16 cellular contexts compared by ENCODE assay signal in the genomic region with DNA sequence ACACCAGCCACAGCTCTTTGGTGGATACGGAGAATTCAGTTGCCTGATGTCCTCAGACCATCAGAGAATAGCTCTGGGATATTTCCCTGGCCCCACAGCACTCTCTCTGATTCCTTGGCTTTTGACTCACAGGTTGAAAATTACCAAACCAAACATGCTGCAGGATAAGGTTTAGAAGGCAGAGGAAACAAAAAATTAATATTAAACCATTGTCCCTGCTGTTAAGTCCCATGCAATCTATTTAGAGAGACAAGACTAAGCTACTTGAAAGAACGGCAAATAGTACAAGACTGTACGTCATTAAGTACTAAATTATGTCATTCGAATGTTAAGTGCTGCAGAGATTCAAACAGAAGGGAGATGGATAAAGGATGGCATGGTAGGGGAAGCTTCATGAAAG.
DNase-seq lines count a peak whose midpoint lies in the region; ATAC-seq and TF ChIP-seq lines count a peak whose summit lies in the region.
"Had no signal": no experiment of that assay in that cellular context is flagged by ENCODE, and none has a peak within 500 bp of the region (broad histone marks: within the 10 kb centered on the region; RNA-seq: fewer than 3 reads in every experiment).

No MANE protein-coding gene starts in this region.

- BruUV-seq in IMR-90 (replicated peaks; lab: Mats Ljungman, UMichigan), result no TSS peak

- H3K18ac ChIP-seq in IMR-90 (ENCODE audit: low read depth, low read length), result no peak overlapping the region

- H3K9me3 ChIP-seq in IMR-90 (ENCODE audit: control insufficient read depth, insufficient read depth, low read length) (no peaks in the 10 kb centered on the region), HAP-1 (no peaks in the 10 kb centered on the region), colonic mucosa (no peaks in the 10 kb centered on the region)
- H3K9me3 ChIP-seq: A549; BLaER1 treated with 17β-estradiol and CSF1 and Interleukin-3, amounts not matched to agents 10 nM and 100 nM had no signal

- in situ Hi-C loops in IMR-90 (cut with MboI; ENCODE audit: low sequenced_read_pairs), result no loop called here
- in situ Hi-C loops in HAP-1 (cut with MboI; ENCODE audit: low sequenced_read_pairs), result no loop called here

- H2AFZ ChIP-seq in IMR-90 (replicated peaks; ENCODE audit: low read length, poor library complexity), result no peak overlapping the region

- no peak overlapping the region for H3K9ac ChIP-seq in IMR-90 (ENCODE audit: low read depth, low read length)
- no peak overlapping the region for H3K9ac ChIP-seq in colonic mucosa (ENCODE audit: low read depth in 2 of 2, low read length in 2 of 2)
- H3K9ac ChIP-seq: BLaER1 treated with 17β-estradiol and CSF1 and Interleukin-3, amounts not matched to agents 10 nM and 100 nM had no signal

- no peaks in the 10 kb centered on the region for H3K79me1 ChIP-seq in IMR-90 (ENCODE audit: low read depth in 1 of 2, low read length in 2 of 2)

- no peak overlapping the region for H2AK9ac ChIP-seq in IMR-90 (replicated peaks; ENCODE audit: low read depth, low read length, poor library complexity)

- H2BK5ac ChIP-seq in IMR-90 (ENCODE audit: low read depth, low read length, poor library complexity, severe bottlenecking), result no peak overlapping the region

- no peak for TF ChIP-seq POLR2A in IMR-90 (IDR thresholded peaks at IDR 0.05; ENCODE audit: low read depth, low read length)

- H3K56ac ChIP-seq in IMR-90 (ENCODE audit: extremely low read depth, insufficient read depth, low read length), result no peak overlapping the region

- 83% methylated on average over 3 of the region's 4 CpGs; no CpG with 5 or more reads in 1 of the 2 experiments for WGBS in IMR-90 (ENCODE audit: extremely low coverage in 2 of 2, insufficient read length in 1 of 2), 2 experiments

- no peak overlapping the region for H4K5ac ChIP-seq in IMR-90 (ENCODE audit: low read depth, low read length)

- no peak for DNase-seq in IMR-90
- DNase-seq in kidney tubule cell (ENCODE audit: low spot score), result peak; percentile 56
- DNase-seq in renal cortical epithelial cell (ENCODE audit: low read depth), result peak; percentile 35
- DNase-seq in HAP-1 (ENCODE audit: low spot score in 2 of 2), result no peak
- no peak for DNase-seq in colonic mucosa
- DNase-seq: AML-193; Caco-2; Calu3; CD4-positive, alpha-beta T cell; CD8-positive, alpha-beta T cell; DMS79 treated with DMSO at 0.1 percent for 48 hours; GF-D8 had no signal

- TF ChIP-seq RAD21 in IMR-90 (IDR thresholded peaks at IDR 0.05; ENCODE audit: low read length), result no peak

- 0 out of 2 replicates have a peak overlapping the region, but pooled peaks have one; percentile 16 for H3K14ac ChIP-seq in IMR-90 (replicated peaks; ENCODE audit: low read depth, low read length)

- H3K4me3 ChIP-seq in IMR-90 (ENCODE audit: insufficient read depth, low read depth, low read length), result no peak overlapping the region
- H3K4me3 ChIP-seq in HAP-1, result no peak overlapping the region
- H3K4me3 ChIP-seq in colonic mucosa, result no peak overlapping the region
- H3K4me3 ChIP-seq: A549; BLaER1 treated with 17β-estradiol and CSF1 and Interleukin-3, amounts not matched to agents 10 nM and 100 nM had no signal

- no peak overlapping the region for H3K23ac ChIP-seq in IMR-90 (ENCODE audit: low read depth, low read length)

- H3K36me3 ChIP-seq in IMR-90 (ENCODE audit: control insufficient read depth, insufficient read depth, low read length), result no peaks in the 10 kb centered on the region
- H3K36me3 ChIP-seq in HAP-1 (replicated peaks), result no peaks in the 10 kb centered on the region
- H3K36me3 ChIP-seq in colonic mucosa, result no peaks in the 10 kb centered on the region
- H3K36me3 ChIP-seq: BLaER1 treated with 17β-estradiol and CSF1 and Interleukin-3, amounts not matched to agents 10 nM and 100 nM had no signal

- no peak overlapping the region for H2BK15ac ChIP-seq in IMR-90 (ENCODE audit: low read depth, low read length)

- H3K9me1 ChIP-seq in IMR-90 (ENCODE audit: insufficient read depth, low read length), result no peaks in the 10 kb centered on the region

- H2AK5ac ChIP-seq in IMR-90 (ENCODE audit: low read depth, low read length), result no peak overlapping the region

- H4K20me1 ChIP-seq in IMR-90 (ENCODE audit: insufficient read depth, low read length), result no peaks in the 10 kb centered on the region
- H4K20me1 ChIP-seq: BLaER1 treated with 17β-estradiol and CSF1 and Interleukin-3, amounts not matched to agents 10 nM and 100 nM had no signal

- dilution Hi-C loops in IMR-90 (cut with HindIII; ENCODE audit: low sequenced_read_pairs, unreplicated experiment), result no loop called here

- POLR2A ChIA-PET in IMR-90 (lab: Charles Lee; ENCODE audit: unreplicated experiment), result interaction anchor here (0.6 kb wide), 1 partner anchor 205 kb away, joined by 3 read pairs; no protein-coding TSS in a partner anchor

- no peak overlapping the region for H2BK20ac ChIP-seq in IMR-90 (ENCODE audit: low read depth, low read length)

- no peak overlapping the region for H3K27ac ChIP-seq in IMR-90 (ENCODE audit: insufficient read depth, low read length)
- H3K27ac ChIP-seq in colonic mucosa, result no peak overlapping the region
- H3K27ac ChIP-seq: 22Rv1; A549; BLaER1 treated with 17β-estradiol and CSF1 and Interleukin-3, amounts not matched to agents 10 nM and 100 nM; C4-2B had no signal

- CTCF ChIA-PET in IMR-90 (lab: Yijun Ruan, JAX), result interaction anchor here (0.5 to 2.4 kb wide), 3 partner anchors 8 to 1062 kb away, joined by 4 to 10 read pairs (median 5); no protein-coding TSS in a partner anchor

- intact Hi-C loops in IMR-90 (cut with micrococcal nuclease) (no loop called here), colonic mucosa (cut with DNase I) (loop anchor here (10.0 kb wide), 1 partner anchor 173 kb away; no protein-coding TSS in a partner anchor)

- no peak overlapping the region for H3K4me2 ChIP-seq in IMR-90 (ENCODE audit: low read depth, low read length)
- H3K4me2 ChIP-seq: A549; BLaER1 treated with 17β-estradiol and CSF1 and Interleukin-3, amounts not matched to agents 10 nM and 100 nM had no signal

- H3K27me3 ChIP-seq in IMR-90 (ENCODE audit: control insufficient read depth, insufficient read depth, low read length) (no peaks in the 10 kb centered on the region), HAP-1 (ENCODE audit: low read depth) (peaks cover 3% of the 10 kb centered on the region; the same call in 1 of the 2 replicates), colonic mucosa (no peaks in the 10 kb centered on the region)
- H3K27me3 ChIP-seq: BLaER1 treated with 17β-estradiol and CSF1 and Interleukin-3, amounts not matched to agents 10 nM and 100 nM had no signal

- ATAC-seq in IMR-90 (ENCODE audit: low read depth), result no peak
- ATAC-seq: A549; CD8-positive, alpha-beta T cell had no signal

- TF ChIP-seq CTCF in IMR-90 (conservative IDR thresholded peaks at IDR 0.05; ENCODE audit: low read depth, low read length), result no peak
- no peak for TF ChIP-seq CTCF in colonic mucosa (IDR thresholded peaks at IDR 0.05)

- H2BK120ac ChIP-seq in IMR-90 (ENCODE audit: low read depth, low read length), result no peak overlapping the region

- H3K4me1 ChIP-seq in IMR-90 (ENCODE audit: control insufficient read depth, insufficient read depth, low read length) (no peaks in the 10 kb centered on the region; the same call in 1 of the 2 replicates), HAP-1 (peaks cover 18% of the 10 kb centered on the region), colonic mucosa (no peaks in the 10 kb centered on the region)
- H3K4me1 ChIP-seq: A549, Caco-2 had no signal

- H3K4ac ChIP-seq in IMR-90 (ENCODE audit: low read depth, low read length), result no peak overlapping the region

- H4K91ac ChIP-seq in IMR-90 (ENCODE audit: insufficient read depth, low read depth, low read length), result no peak overlapping the region

- no peak overlapping the region for H4K8ac ChIP-seq in IMR-90 (ENCODE audit: low read depth in 2 of 2, low read length in 2 of 2)

TF ChIP-seq in IMR-90, 13 proteins besides CTCF, POLR2A, EP300 and RAD21:
- no peak for TF ChIP-seq RFX5 (IDR thresholded peaks at IDR 0.05; ENCODE audit: low read depth, low read length)
- TF ChIP-seq, protein P1, sequence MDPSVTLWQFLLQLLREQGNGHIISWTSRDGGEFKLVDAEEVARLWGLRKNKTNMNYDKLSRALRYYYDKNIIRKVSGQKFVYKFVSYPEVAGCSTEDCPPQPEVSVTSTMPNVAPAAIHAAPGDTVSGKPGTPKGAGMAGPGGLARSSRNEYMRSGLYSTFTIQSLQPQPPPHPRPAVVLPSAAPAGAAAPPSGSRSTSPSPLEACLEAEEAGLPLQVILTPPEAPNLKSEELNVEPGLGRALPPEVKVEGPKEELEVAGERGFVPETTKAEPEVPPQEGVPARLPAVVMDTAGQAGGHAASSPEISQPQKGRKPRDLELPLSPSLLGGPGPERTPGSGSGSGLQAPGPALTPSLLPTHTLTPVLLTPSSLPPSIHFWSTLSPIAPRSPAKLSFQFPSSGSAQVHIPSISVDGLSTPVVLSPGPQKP (IDR thresholded peaks at IDR 0.05; ENCODE audit: borderline replicate concordance, low read depth, low read length), result no peak
- no peak for TF ChIP-seq MAFK (IDR thresholded peaks at IDR 0.05; ENCODE audit: low read depth, low read length)
- no peak for TF ChIP-seq MAZ (IDR thresholded peaks at IDR 0.05; ENCODE audit: borderline replicate concordance, low read depth, low read length)
- no peak for TF ChIP-seq NFE2L2 (IDR thresholded peaks at IDR 0.05; ENCODE audit: low read depth, low read length)
- TF ChIP-seq CEBPB (IDR thresholded peaks at IDR 0.05; ENCODE audit: low read depth, low read length), result no peak
- no peak for TF ChIP-seq FOS (IDR thresholded peaks at IDR 0.05; ENCODE audit: low read depth, low read length)
- TF ChIP-seq BHLHE40 (IDR thresholded peaks at IDR 0.05; ENCODE audit: low read depth, low read length), result no peak
- TF ChIP-seq, protein P2, sequence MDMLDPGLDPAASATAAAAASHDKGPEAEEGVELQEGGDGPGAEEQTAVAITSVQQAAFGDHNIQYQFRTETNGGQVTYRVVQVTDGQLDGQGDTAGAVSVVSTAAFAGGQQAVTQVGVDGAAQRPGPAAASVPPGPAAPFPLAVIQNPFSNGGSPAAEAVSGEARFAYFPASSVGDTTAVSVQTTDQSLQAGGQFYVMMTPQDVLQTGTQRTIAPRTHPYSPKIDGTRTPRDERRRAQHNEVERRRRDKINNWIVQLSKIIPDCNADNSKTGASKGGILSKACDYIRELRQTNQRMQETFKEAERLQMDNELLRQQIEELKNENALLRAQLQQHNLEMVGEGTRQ (IDR thresholded peaks at IDR 0.05; ENCODE audit: low read depth, low read length), result no peak
- no peak for TF ChIP-seq MXI1 (IDR thresholded peaks at IDR 0.05; ENCODE audit: borderline replicate concordance, low read depth, low read length)
- no peak for TF ChIP-seq RCOR1 (IDR thresholded peaks at IDR 0.05; ENCODE audit: insufficient replicate concordance, low read length)
- no peak for TF ChIP-seq CHD1 (IDR thresholded peaks at IDR 0.05; ENCODE audit: low read depth, low read length)
- TF ChIP-seq SMC3 (IDR thresholded peaks at IDR 0.05; ENCODE audit: low read depth, low read length), result no peak

Comparison
In these comparisons a context has a peak if more than half of its experiments do, and no peak if none do; other contexts are left out.
1. DNase-seq: peak in kidney tubule cell (single experiment) and renal cortical epithelial cell (single experiment); none in IMR-90 (single experiment), HAP-1 (0 of 2) and colonic mucosa (single experiment).